In the genomic region with DNA sequence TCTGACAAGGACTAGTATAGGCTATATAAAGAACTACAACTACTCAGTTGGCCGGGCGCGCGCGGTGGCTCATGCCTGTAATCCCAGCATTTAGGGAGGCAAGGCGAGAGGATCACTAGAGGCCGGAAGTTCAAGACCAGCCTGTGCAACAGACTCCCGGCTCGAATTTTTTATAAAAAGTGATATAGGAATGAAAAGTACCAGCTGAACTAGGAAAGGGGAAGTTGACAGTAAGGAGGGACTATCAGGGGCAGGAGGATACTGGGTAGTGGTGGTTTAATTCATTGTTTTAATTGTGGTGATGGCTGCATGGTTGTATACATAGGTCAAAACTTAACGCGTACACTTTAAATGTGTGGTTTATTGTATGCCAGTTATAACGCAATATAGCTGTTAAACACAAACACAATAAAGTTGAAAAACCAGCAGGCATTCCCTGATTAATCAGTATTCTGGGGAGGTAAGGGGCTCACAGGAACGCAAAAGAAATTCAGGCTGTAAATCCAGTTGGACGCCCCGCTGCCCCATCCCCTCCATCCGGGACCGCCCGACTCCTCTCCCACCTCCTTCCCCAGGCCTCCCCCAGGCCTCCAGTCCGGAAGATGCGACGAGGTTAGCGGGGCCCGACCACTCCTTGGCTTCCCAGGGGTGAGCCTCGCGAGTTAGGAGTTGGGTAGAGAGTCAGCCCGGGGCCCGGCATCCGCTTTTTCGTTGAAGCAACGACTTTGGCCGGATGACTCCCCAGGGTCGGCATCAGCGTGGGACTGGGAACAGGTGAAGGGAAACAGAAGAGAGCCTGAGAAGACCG, we compare ENCODE assay signal across 8 cellular contexts. TPM values are rescaled to one million over a fixed set of nuclear protein-coding genes. Genes with fewer than 3 reads are reported as not detected.
DNase-seq lines count a peak whose midpoint lies in the region; ATAC-seq, FAIRE-seq and TF ChIP-seq lines count a peak whose summit lies in the region.

No MANE protein-coding gene starts in this region.

- intact Hi-C loops in body of pancreas (cut with DNase I) (no loop called here), kidney (cut with DNase I) (no loop called here)

- DNase-seq in H54 (ENCODE audit: insufficient read length, low spot score) (peak; percentile 74), body of pancreas (peak in 2 of 4 donors; percentile 56 to 57), kidney (peak; percentile 90), frontal cortex (ENCODE audit: low spot score in 2 of 2) (no peak)
- DNase-seq in stimulated activated CD4-positive, alpha-beta T cell treated with anti-CD3 and anti-CD28 coated beads, Interleukin-1b, Interleukin-23, amount 100 ng/mL, for 4 hours (ENCODE audit: low read depth in 2 of 2): peak; percentile 47 to 56

- H3K36me3 ChIP-seq in Loucy (ENCODE audit: insufficient read depth, low read length) (no peaks in the 10 kb centered on the region; the same call in 1 of the 2 replicates), SU-DHL-6 (ENCODE audit: low read length) (no peaks in the 10 kb centered on the region), body of pancreas (replicated peaks in 1 of 2; ENCODE audit: insufficient read depth in 1 of 2, low read depth in 2 of 2) (no peaks in the 10 kb centered on the region), kidney (ENCODE audit: control insufficient read depth in 1 of 2, insufficient read depth in 2 of 2, low read length in 2 of 2) (peaks cover 0 to 2% of the 10 kb centered on the region in 2 donors)

- H4K20me1 ChIP-seq in Loucy (ENCODE audit: insufficient read depth, low read length, poor library complexity, severe bottlenecking) (peaks cover 32% of the 10 kb centered on the region), SU-DHL-6 (ENCODE audit: low read depth, low read length) (no peaks in the 10 kb centered on the region)

- TF ChIP-seq POLR2A in H54 (IDR thresholded peaks at IDR 0.05; ENCODE audit: low read depth, low read length): peak; percentile 47
- peak in 2 of 3 donors; percentile 68 to 72 for TF ChIP-seq POLR2A in body of pancreas (IDR thresholded peaks at IDR 0.05)

- peak; percentile 70 for ATAC-seq in body of pancreas

- H3K79me2 ChIP-seq in Loucy (ENCODE audit: insufficient read depth, low read length): peaks cover 39% of the 10 kb centered on the region
- peaks cover 43% of the 10 kb centered on the region for H3K79me2 ChIP-seq in SU-DHL-6 (ENCODE audit: insufficient read depth, low read length)

- 16 to 23% methylated on average over 29 to 34 of the region's 34 CpGs for WGBS in body of pancreas, 2 donors

- no peaks in the 10 kb centered on the region for H3K27me3 ChIP-seq in Loucy (ENCODE audit: insufficient read depth, low read length, poor library complexity, severe bottlenecking)
- H3K27me3 ChIP-seq in SU-DHL-6 (ENCODE audit: low read length): no peaks in the 10 kb centered on the region
- H3K27me3 ChIP-seq in body of pancreas: no peaks in the 10 kb centered on the region

- H3K9ac ChIP-seq in Loucy (ENCODE audit: low read depth, low read length, poor library complexity, severe bottlenecking) (peak overlapping the region; percentile 87), SU-DHL-6 (ENCODE audit: low read length) (peak overlapping the region; percentile 82), kidney (ENCODE audit: low read length in 2 of 2) (peak overlapping the region; percentile 53 to 75)

- H3K4me1 ChIP-seq in Loucy (ENCODE audit: insufficient read depth, low read length, poor library complexity, severe bottlenecking): peaks cover 33% of the 10 kb centered on the region
- H3K4me1 ChIP-seq in body of pancreas: peaks cover 20% of the 10 kb centered on the region
- peaks cover 2 to 5% of the 10 kb centered on the region in 2 donors for H3K4me1 ChIP-seq in kidney (ENCODE audit: control insufficient read depth in 1 of 2, insufficient read depth in 1 of 2, low read depth in 1 of 2, low read length in 2 of 2)

- TF ChIP-seq CTCF in GM12875 (IDR thresholded peaks at IDR 0.05; ENCODE audit: borderline replicate concordance, insufficient read depth, low read depth, low read length) (no peak), Loucy (conservative IDR thresholded peaks at IDR 0.05; ENCODE audit: low read length) (no peak), SU-DHL-6 (IDR thresholded peaks at IDR 0.05; ENCODE audit: insufficient read depth, low read length, poor library complexity, severe bottlenecking) (no peak), body of pancreas (IDR thresholded peaks at IDR 0.05) (no peak), kidney (IDR thresholded peaks at IDR 0.05; ENCODE audit: borderline replicate concordance, extremely low read depth, insufficient read depth) (no peak)

- no peaks in the 10 kb centered on the region for H3K9me2 ChIP-seq in Loucy (replicated peaks; ENCODE audit: low read depth, low read length)
- no peaks in the 10 kb centered on the region for H3K9me2 ChIP-seq in SU-DHL-6 (replicated peaks; ENCODE audit: insufficient read depth, low read length)

- H3K4me3 ChIP-seq in GM12875 (ENCODE audit: low read depth, low read length) (peak overlapping the region; percentile 81), Loucy (ENCODE audit: low read length, poor library complexity, severe bottlenecking) (peak overlapping the region; percentile 90), SU-DHL-6 (ENCODE audit: insufficient read depth, low read length, poor library complexity, severe bottlenecking) (peak overlapping the region; percentile 76), body of pancreas (peak overlapping the region; percentile 84 to 88), kidney (ENCODE audit: low read length in 2 of 2) (peak overlapping the region; percentile 74 to 90)

- peak overlapping the region; percentile 98 for H2AFZ ChIP-seq in Loucy (ENCODE audit: low read length)
- peak overlapping the region; percentile 91 for H2AFZ ChIP-seq in SU-DHL-6 (ENCODE audit: low read depth, low read length, severe bottlenecking)

- FAIRE-seq in H54 (lab: Jason Lieb, UNC) (peak; percentile 36), kidney (lab: Jason Lieb, UNC) (no peak), frontal cortex (lab: Jason Lieb, UNC) (no peak)

- peak overlapping the region; percentile 82 for H3K27ac ChIP-seq in SU-DHL-6 (ENCODE audit: low read depth, low read length)
- peak overlapping the region; percentile 57 to 93 (median 87) for H3K27ac ChIP-seq in body of pancreas
- H3K27ac ChIP-seq in kidney (ENCODE audit: low read depth in 2 of 2, low read length in 2 of 2): peak overlapping the region; percentile 90 to 95

- H3K9me3 ChIP-seq in Loucy (ENCODE audit: insufficient read depth, low read depth, low read length) (no peaks in the 10 kb centered on the region), SU-DHL-6 (ENCODE audit: insufficient read depth, low read length) (no peaks in the 10 kb centered on the region), body of pancreas (no peaks in the 10 kb centered on the region), kidney (ENCODE audit: control insufficient read depth in 1 of 2, low read length in 2 of 2) (no peaks in the 10 kb centered on the region)

- H3K4me2 ChIP-seq in Loucy (ENCODE audit: low read depth, low read length, poor library complexity, severe bottlenecking): peak overlapping the region; percentile 96
- peak overlapping the region; percentile 87 for H3K4me2 ChIP-seq in SU-DHL-6 (ENCODE audit: low read depth, low read length, poor library complexity, severe bottlenecking)

- H3F3A ChIP-seq in Loucy (ENCODE audit: low read depth) (no peaks in the 10 kb centered on the region), SU-DHL-6 (ENCODE audit: insufficient read depth) (peaks cover 21% of the 10 kb centered on the region)

RNA-seq across cellular contexts. Expression of gene POLR1B, which starts 0.7 kb away (rescaled TPM):
- total RNA-seq in body of pancreas (10 to 100 TPM; 10.6 to 31.6 TPM), kidney (24.4 TPM), frontal cortex (33.0 TPM)
- polyA plus RNA-seq in kidney (ENCODE audit: insufficient read depth, low read depth, low replicate concordance): 6.0 TPM

RNA-seq across cellular contexts. Expression of gene CHCHD5, which starts 42.9 kb away (rescaled TPM):
- total RNA-seq in body of pancreas (10 to 100 TPM; 16.8 to 23.6 TPM), kidney (39.6 TPM), frontal cortex (3.3 TPM)
- polyA plus RNA-seq in kidney (ENCODE audit: insufficient read depth, low read depth, low replicate concordance): 104 TPM

RNA-seq across cellular contexts. Expression of gene TTL, which starts 59.6 kb away (rescaled TPM):
- total RNA-seq in body of pancreas (10 to 100 TPM in 1 of 2 donors, 1 to 10 TPM in 1; 7.8 to 18.1 TPM), kidney (23.5 TPM), frontal cortex (70.1 TPM)
- 11.1 TPM for polyA plus RNA-seq in kidney (ENCODE audit: insufficient read depth, low read depth, low replicate concordance)

Comparison
In these comparisons a context has a peak if more than half of its experiments do, and no peak if none do; other contexts are left out.
1. DNase-seq: peak in H54 (single experiment), kidney (single experiment) and stimulated activated CD4-positive, alpha-beta T cell treated with anti-CD3 and anti-CD28 coated beads, Interleukin-1b, Interleukin-23, amount 100 ng/mL, for 4 hours (2 of 2); none in frontal cortex (0 of 2).
2. Peak in every context shown above with its lines, with median percentiles within 50 percentile points of each other: H3K4me3 ChIP-seq, H3K9ac ChIP-seq and H3K27ac ChIP-seq.